In genomic region chr4:48102303-48102702, GRCh38 we compare ENCODE assay signal across 20 cellular contexts. TPM values are rescaled to one million over a fixed set of nuclear protein-coding genes. Genes with fewer than 3 reads are reported as not detected.
DNase-seq lines count a peak whose midpoint lies in the region; ATAC-seq, FAIRE-seq and TF ChIP-seq lines count a peak whose summit lies in the region.
"Had no signal": no experiment of that assay in that cellular context is flagged by ENCODE, and none has a peak within 500 bp of the region (broad histone marks: within the 10 kb centered on the region; RNA-seq: fewer than 3 reads in every experiment).

No MANE protein-coding gene starts in this region.

- H2AFZ ChIP-seq in MM.1S (ENCODE audit: low read length), result no peak overlapping the region

- intact Hi-C loops in left lung (cut with DNase I), result no loop called here

- H3K4me2 ChIP-seq in MM.1S (ENCODE audit: low read depth, low read length), result no peak overlapping the region

- WGBS in tibial nerve, 2 donors, result 83 to 86% methylated on average over 3 of the region's 3 CpGs

- TF ChIP-seq EP300 in tibial nerve (IDR thresholded peaks at IDR 0.05), result no peak

- H3F3A ChIP-seq in MM.1S (ENCODE audit: insufficient read depth, low read length), result peaks cover 8% of the 10 kb centered on the region

- no peak overlapping the region for H3K4me3 ChIP-seq in MM.1S (ENCODE audit: low read length)
- no peak overlapping the region for H3K4me3 ChIP-seq in tibial nerve
- no peak overlapping the region for H3K4me3 ChIP-seq in left lung
- H3K4me3 ChIP-seq: ovary, spleen had no signal

- H3K27me3 ChIP-seq in MM.1S (replicated peaks; ENCODE audit: insufficient read depth, low read length) (no peaks in the 10 kb centered on the region), tibial nerve (no peaks in the 10 kb centered on the region), left lung (no peaks in the 10 kb centered on the region)
- H3K27me3 ChIP-seq: ovary, spleen had no signal

- H3K36me3 Mint-ChIP-seq in chondrocyte (ENCODE audit: low read depth), result no peaks in the 10 kb centered on the region
- no peaks in the 10 kb centered on the region for H3K36me3 Mint-ChIP-seq in osteocyte (ENCODE audit: unreplicated experiment)

- H3K4me3 Mint-ChIP-seq in chondrocyte (ENCODE audit: unreplicated experiment) (no peak overlapping the region), osteocyte (ENCODE audit: unreplicated experiment) (no peak overlapping the region)
- H3K4me3 Mint-ChIP-seq: CD4-positive, alpha-beta memory T cell; T-helper 2 cell treated with Interferon-gamma antibody and Interleukin-4, amounts not matched to agents 5 μg/mL and 100 μg/mL, for 36 hours had no signal

- H3K27me3 Mint-ChIP-seq in chondrocyte (ENCODE audit: low read depth) (peaks cover 14% of the 10 kb centered on the region), osteocyte (ENCODE audit: unreplicated experiment) (peaks cover 12% of the 10 kb centered on the region)
- H3K27me3 Mint-ChIP-seq: CD4-positive, alpha-beta memory T cell had no signal

- no peaks in the 10 kb centered on the region for H3K36me3 ChIP-seq in MM.1S (replicated peaks; ENCODE audit: insufficient read depth, low read length)
- H3K36me3 ChIP-seq in tibial nerve, result no peaks in the 10 kb centered on the region
- H3K36me3 ChIP-seq in left lung, result no peaks in the 10 kb centered on the region
- H3K36me3 ChIP-seq: ovary had no signal

- H3K9ac ChIP-seq in MM.1S (ENCODE audit: low read length), result no peak overlapping the region

- H3K4me1 ChIP-seq in MM.1S (ENCODE audit: low read length) (peaks cover 8% of the 10 kb centered on the region; the same call in 1 of the 2 replicates), tibial nerve (no peaks in the 10 kb centered on the region), left lung (no peaks in the 10 kb centered on the region)
- H3K4me1 ChIP-seq: spleen had no signal

- H3K9me3 Mint-ChIP-seq in chondrocyte (ENCODE audit: low read depth), result no peaks in the 10 kb centered on the region
- H3K9me3 Mint-ChIP-seq in osteocyte (ENCODE audit: unreplicated experiment), result no peaks in the 10 kb centered on the region
- H3K9me3 Mint-ChIP-seq: CD4-positive, alpha-beta memory T cell; T-helper 2 cell treated with Interferon-gamma antibody and Interleukin-4, amounts not matched to agents 5 μg/mL and 100 μg/mL, for 36 hours had no signal

- no peaks in the 10 kb centered on the region for H3K79me2 ChIP-seq in MM.1S (ENCODE audit: low read length)

- FAIRE-seq in GM12892 (lab: Jason Lieb, UNC), result peak; percentile 21
- FAIRE-seq: keratinocyte had no signal

- TF ChIP-seq POLR2A in GM12892 (IDR thresholded peaks at IDR 0.05; ENCODE audit: low read depth, low read length), result no peak
- no peak for TF ChIP-seq POLR2A in tibial nerve (IDR thresholded peaks at IDR 0.05)

- H3K9me3 ChIP-seq in MM.1S (replicated peaks; ENCODE audit: insufficient read depth, low read length) (no peaks in the 10 kb centered on the region), tibial nerve (no peaks in the 10 kb centered on the region), left lung (no peaks in the 10 kb centered on the region)
- H3K9me3 ChIP-seq: ovary, spleen had no signal

- H4K20me1 ChIP-seq in MM.1S (ENCODE audit: insufficient read depth, low read length), result no peaks in the 10 kb centered on the region

- H3K27ac ChIP-seq in MM.1S (ENCODE audit: low read length), result no peak overlapping the region
- no peak overlapping the region for H3K27ac ChIP-seq in tibial nerve
- H3K27ac ChIP-seq in left lung, result no peak overlapping the region
- H3K27ac ChIP-seq: epithelial cell of prostate, ovary, spleen had no signal

- H3K9me2 ChIP-seq in MM.1S (replicated peaks; ENCODE audit: insufficient read depth, low read length), result no peaks in the 10 kb centered on the region

- DNase-seq in GM12892 (ENCODE audit: insufficient read length) (no peak), MM.1S (no peak), chondrocyte (ENCODE audit: low spot score) (no peak), osteocyte (ENCODE audit: extremely low spot score, unreplicated experiment) (no peak), tibial nerve (ENCODE audit: low spot score in 2 of 2) (no peak), left lung (no peak), activated gamma-delta T cell treated with Interleukin-2 at 50 U/mL for 16 hours (no peak)
- DNase-seq: activated CD4-positive, alpha-beta T cell treated with anti-CD3 and anti-CD28 coated beads for 4 hours; CD4-positive, alpha-beta memory T cell; cerebellar nuclear complex; head of caudate nucleus; NCI-H2081 treated with DMSO at 0.1 percent for 48 hours; NCI-H774; ovary; spleen; stimulated activated naive CD8-positive, alpha-beta T cell treated with anti-CD3 and anti-CD28 coated beads, Interleukin-15, Interleukin-2, amounts not matched to agents 100 U/mL and 50 U/mL, for 24 hours had no signal

- H3K27ac Mint-ChIP-seq in chondrocyte (ENCODE audit: unreplicated experiment) (no peak overlapping the region), osteocyte (ENCODE audit: unreplicated experiment) (no peak overlapping the region)
- H3K27ac Mint-ChIP-seq: T-helper 2 cell treated with Interferon-gamma antibody and Interleukin-4, amounts not matched to agents 5 μg/mL and 100 μg/mL, for 36 hours had no signal

- no peak for ATAC-seq in left lung
- ATAC-seq: stimulated activated naive CD8-positive, alpha-beta T cell treated with anti-CD3 and anti-CD28 coated beads, Interleukin-15, Interleukin-2, amounts not matched to agents 100 U/mL and 50 U/mL, for 24 hours had no signal

- no peaks in the 10 kb centered on the region for H3K4me1 Mint-ChIP-seq in chondrocyte (ENCODE audit: low read depth)
- peaks cover 6% of the 10 kb centered on the region for H3K4me1 Mint-ChIP-seq in osteocyte (ENCODE audit: unreplicated experiment)

- peak; percentile 24 for TF ChIP-seq CTCF in MM.1S (IDR thresholded peaks at IDR 0.05; ENCODE audit: low read length)
- TF ChIP-seq CTCF in chondrocyte (IDR thresholded peaks at IDR 0.05), result peak; percentile 58
- TF ChIP-seq CTCF in osteocyte (IDR thresholded peaks at IDR 0.05), result peak; percentile 23
- TF ChIP-seq CTCF in tibial nerve (IDR thresholded peaks at IDR 0.05), result no peak
- TF ChIP-seq CTCF in left lung (IDR thresholded peaks at IDR 0.05), result no peak

RNA-seq across cellular contexts. Expression of gene TXK, which starts 31.7 kb away (rescaled TPM):
- polyA plus RNA-seq in GM12892 (2012; ENCODE audit: missing spikeins), result 1.1 TPM
- total RNA-seq in chondrocyte, result 0.22 TPM in 1 of 3 replicates, not detected in the others
- total RNA-seq in osteocyte, result not detected in 2 replicates
- under 1 TPM in 3 of 4 donors, not detected in 1; 0.22 to 0.84 (median 0.30) TPM for total RNA-seq in tibial nerve
- total RNA-seq in left lung, result 1 to 10 TPM; 2.4 to 3.0 TPM
- total RNA-seq: G401 had no signal

Comparison
In these comparisons a context has a peak if more than half of its experiments do, and no peak if none do; other contexts are left out.
1. CTCF ChIP-seq: peak in MM.1S (single experiment), chondrocyte (single experiment) and osteocyte (single experiment); none in tibial nerve (0 of 5) and left lung (0 of 2).